1 cellular context compared by ENCODE assay signal in genomic region chr7:51587600-51587999, GRCh38.
TF ChIP-seq lines count a peak whose summit lies in the region.

No MANE protein-coding gene starts in this region.

TF ChIP-seq in H1, 55 proteins besides CTCF, POLR2A, EP300 and RAD21 (continued from another document):
- TF ChIP-seq EGR1 (IDR thresholded peaks at IDR 0.05; ENCODE audit: borderline replicate concordance, low read depth, low read length) (no peak), PHF8 (conservative IDR thresholded peaks at IDR 0.05; ENCODE audit: low read depth, low read length) (no peak)
